ENCODE assay signal across 8 cellular contexts in genomic region chr10:98268694-98269386, GRCh38. TPM values are rescaled to one million over a fixed set of nuclear protein-coding genes. Genes with fewer than 3 reads are reported as not detected.
DNase-seq lines count a peak whose midpoint lies in the region; ATAC-seq and TF ChIP-seq lines count a peak whose summit lies in the region.

No MANE protein-coding gene starts in this region.

- H3K4me1 ChIP-seq in suprapubic skin, result peaks cover 40% of the 10 kb centered on the region

- no peak for ATAC-seq in GM21825 (IDR thresholded peaks at IDR 0.05; ENCODE audit: unreplicated experiment)

- H3K4me3 ChIP-seq in WI38 (ENCODE audit: low read depth, low read length) (peak overlapping the region; percentile 56), iPS-18c (ENCODE audit: insufficient read depth, low read depth, low read length) (peak overlapping the region; percentile 62), suprapubic skin (peak overlapping the region; percentile 52)

- no peak for TF ChIP-seq EP300 in suprapubic skin (IDR thresholded peaks at IDR 0.05)

- TF ChIP-seq CTCF in WI38 (IDR thresholded peaks at IDR 0.05; ENCODE audit: low read depth, low read length) (no peak), suprapubic skin (IDR thresholded peaks at IDR 0.05) (no peak)

- H3K27ac ChIP-seq in suprapubic skin, result peak overlapping the region; percentile 78

- TF ChIP-seq POLR2A in suprapubic skin (IDR thresholded peaks at IDR 0.05), result no peak

- WGBS in suprapubic skin, result 11% methylated on average over 11 of the region's 16 CpGs

- peaks cover 4% of the 10 kb centered on the region for H3K27me3 ChIP-seq in suprapubic skin

- no peaks in the 10 kb centered on the region for H3K9me3 ChIP-seq in iPS-18c (ENCODE audit: control insufficient read depth, insufficient read depth, low read length)
- no peaks in the 10 kb centered on the region for H3K9me3 ChIP-seq in suprapubic skin

- peak; percentile 16 for DNase-seq in SIG-M5 treated with dmso at 0.1 percent for 504 hours (lab: John Stamatoyannopoulos, UW; ENCODE audit: unreplicated experiment)
- no peak for DNase-seq in SIG-M5 (lab: John Stamatoyannopoulos, UW)
- DNase-seq in suprapubic skin (ENCODE audit: low spot score in 2 of 2), result peak in 1 of 2 donors; percentile 45
- no peak for DNase-seq in pons (ENCODE audit: low spot score)
- no peak for DNase-seq in NCI-H1436 (lab: John Stamatoyannopoulos, UW)

- H3K36me3 ChIP-seq in suprapubic skin, result no peaks in the 10 kb centered on the region

RNA-seq across cellular contexts. Expression of gene LOXL4, which starts 0.8 kb away (rescaled TPM):
- 1 to 10 TPM; 1.6 to 2.3 (median 1.7) TPM for total RNA-seq in suprapubic skin
